Comparison of ENCODE assay signal across 8 cellular contexts in the genomic region with DNA sequence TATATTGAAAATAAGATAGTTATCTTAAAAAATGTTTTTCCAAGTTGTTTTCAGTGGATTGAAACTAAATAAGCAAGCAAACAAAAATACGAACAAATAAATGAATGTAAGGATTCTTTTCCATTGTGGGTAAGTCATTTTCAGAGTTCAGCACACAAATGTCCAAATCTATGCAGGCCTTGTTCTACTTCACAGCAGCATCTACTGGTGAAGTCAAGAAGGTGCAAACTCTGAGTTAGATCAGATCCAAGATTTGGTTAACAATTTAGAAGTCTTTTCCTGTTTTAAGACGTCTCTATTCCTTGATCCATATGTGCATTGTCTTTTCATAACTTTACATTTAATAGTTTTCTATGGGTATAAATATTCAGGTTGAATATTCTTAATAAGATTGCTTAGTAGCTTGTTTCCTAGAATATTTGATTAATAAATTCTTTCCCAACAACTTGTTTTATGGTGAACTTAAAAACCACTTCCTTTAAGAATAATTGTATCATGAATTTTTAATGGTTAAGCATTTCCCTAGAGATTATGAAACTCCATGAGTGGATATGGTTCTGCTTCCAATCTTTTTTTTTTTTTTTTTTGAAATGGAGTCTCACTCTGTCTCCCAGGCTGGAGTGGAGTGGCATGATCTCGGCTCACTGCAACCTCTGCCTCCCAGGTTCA. TPM values are rescaled to one million over a fixed set of nuclear protein-coding genes. Genes with fewer than 3 reads are reported as not detected.
A peak's percentile ranks its signal among the peaks of the same experiment; 100 is the strongest.
DNase-seq lines count a peak whose midpoint lies in the region; ATAC-seq and TF ChIP-seq lines count a peak whose summit lies in the region.

No MANE protein-coding gene starts in this region.

- no peak overlapping the region for H3K27ac Mint-ChIP-seq in activated CD8-positive, alpha-beta T cell treated with anti-CD3 and anti-CD28 coated beads, Interleukin-2, amount 10 ng/mL, durations not matched to agents 7 days and 5 days

- no peaks in the 10 kb centered on the region for H3K4me1 ChIP-seq in BE2C
- H3K4me1 ChIP-seq in adipocyte (ENCODE audit: control insufficient read depth, insufficient read depth, low read length) = peaks cover 40% of the 10 kb centered on the region

- CTCF ChIA-PET in activated CD8-positive, alpha-beta T cell treated with anti-CD3 and anti-CD28 coated beads, Interleukin-2, amount 10 ng/mL, durations not matched to agents 7 days and 5 days (lab: Charles Lee) = interaction anchor here (0.7 kb wide), 1 partner anchor 877 kb away, joined by 3 read pairs; no protein-coding TSS in a partner anchor

- H3K9me3 ChIP-seq in BE2C (no peaks in the 10 kb centered on the region), adipocyte (ENCODE audit: control insufficient read depth, low read length) (no peaks in the 10 kb centered on the region)

- no peaks in the 10 kb centered on the region for H3K4me1 Mint-ChIP-seq in activated CD8-positive, alpha-beta T cell treated with anti-CD3 and anti-CD28 coated beads, Interleukin-2, amount 10 ng/mL, durations not matched to agents 7 days and 5 days (ENCODE audit: low read depth)

- peak; percentile 41 for ATAC-seq in left lobe of liver
- ATAC-seq in activated CD8-positive, alpha-beta T cell treated with anti-CD3 and anti-CD28 coated beads, Interleukin-2, amount 10 ng/mL, durations not matched to agents 7 days and 5 days = no peak

- H3K9ac ChIP-seq in adipocyte (ENCODE audit: low read length) = peak overlapping the region; percentile 79

- H3K27me3 ChIP-seq in BE2C (no peaks in the 10 kb centered on the region; the same call in 1 of the 2 replicates), adipocyte (replicated peaks; ENCODE audit: control insufficient read depth, insufficient read depth, low read length) (no peaks in the 10 kb centered on the region)

- no peaks in the 10 kb centered on the region for H3K27me3 Mint-ChIP-seq in activated CD8-positive, alpha-beta T cell treated with anti-CD3 and anti-CD28 coated beads, Interleukin-2, amount 10 ng/mL, durations not matched to agents 7 days and 5 days (ENCODE audit: low read depth)

- H3K36me3 ChIP-seq in BE2C (no peaks in the 10 kb centered on the region), adipocyte (ENCODE audit: control insufficient read depth, insufficient read depth, low read length, severe bottlenecking) (peaks cover 6% of the 10 kb centered on the region)

- no peak for DNase-seq in BE2C
- peak; percentile 6 for DNase-seq in KBM-7
- peak; percentile 79 for DNase-seq in adipocyte (ENCODE audit: low read depth)
- DNase-seq in left lobe of liver (ENCODE audit: low spot score) = no peak
- no peak for DNase-seq in NK-92 treated with Interleukin-12 subunit alpha and Interleukin-12 subunit beta, amount 100 ng/mL, for 24 hours (lab: John Stamatoyannopoulos, UW)
- no peak for DNase-seq in HPDE6-E6E7 (ENCODE audit: extremely low spot score)
- DNase-seq in activated CD8-positive, alpha-beta T cell treated with anti-CD3 and anti-CD28 coated beads, Interleukin-2, amount 10 ng/mL, durations not matched to agents 7 days and 5 days = no peak
- DNase-seq in T-helper 2 cell = no peak

- H3K4me3 Mint-ChIP-seq in activated CD8-positive, alpha-beta T cell treated with anti-CD3 and anti-CD28 coated beads, Interleukin-2, amount 10 ng/mL, durations not matched to agents 7 days and 5 days = no peak overlapping the region

- H3K9me3 Mint-ChIP-seq in activated CD8-positive, alpha-beta T cell treated with anti-CD3 and anti-CD28 coated beads, Interleukin-2, amount 10 ng/mL, durations not matched to agents 7 days and 5 days (ENCODE audit: insufficient read depth) = no peaks in the 10 kb centered on the region

- TF ChIP-seq CTCF in BE2C (IDR thresholded peaks at IDR 0.05; ENCODE audit: low read depth, low read length) = peak; percentile 37; the same call in 1 of the 2 replicates

- no peak overlapping the region for H3K4me3 ChIP-seq in BE2C (ENCODE audit: low read depth, low read length)
- no peak overlapping the region for H3K4me3 ChIP-seq in adipocyte (ENCODE audit: low read length)

- H3K36me3 Mint-ChIP-seq in activated CD8-positive, alpha-beta T cell treated with anti-CD3 and anti-CD28 coated beads, Interleukin-2, amount 10 ng/mL, durations not matched to agents 7 days and 5 days (ENCODE audit: low read depth) = no peaks in the 10 kb centered on the region

- POLR2A ChIA-PET in activated CD8-positive, alpha-beta T cell treated with anti-CD3 and anti-CD28 coated beads, Interleukin-2, amount 10 ng/mL, durations not matched to agents 7 days and 5 days (lab: Charles Lee) = no interaction called here

- in situ Hi-C loops in KBM-7 (cut with MboI; ENCODE audit: low pct_unique_long_range_greater_than_20kb, low sequenced_read_pairs) = no loop called here

RNA-seq across cellular contexts. Expression of gene PTX3, which starts 10.5 kb away (rescaled TPM):
- not detected for polyA plus RNA-seq in BE2C (2012; ENCODE audit: insufficient read depth, insufficient read length, low read depth)
- total RNA-seq in left lobe of liver = 0.23 TPM
- total RNA-seq in activated CD8-positive, alpha-beta T cell treated with anti-CD3 and anti-CD28 coated beads, Interleukin-2, amount 10 ng/mL, durations not matched to agents 7 days and 5 days = not detected

RNA-seq across cellular contexts. Expression of gene VEPH1, which starts 56.1 kb away (rescaled TPM):
- polyA plus RNA-seq in BE2C (2012; ENCODE audit: insufficient read depth, insufficient read length, low read depth) = not detected
- total RNA-seq in left lobe of liver = 0.58 TPM
- total RNA-seq in activated CD8-positive, alpha-beta T cell treated with anti-CD3 and anti-CD28 coated beads, Interleukin-2, amount 10 ng/mL, durations not matched to agents 7 days and 5 days = not detected

Comparison
In these comparisons a context has a peak if more than half of its experiments do, and no peak if none do; other contexts are left out.
1. DNase-seq: peak in KBM-7 (single experiment) and adipocyte (single experiment); none in BE2C (single experiment), left lobe of liver (single experiment), NK-92 treated with Interleukin-12 subunit alpha and Interleukin-12 subunit beta, amount 100 ng/mL, for 24 hours (single experiment), HPDE6-E6E7 (single experiment), activated CD8-positive, alpha-beta T cell treated with anti-CD3 and anti-CD28 coated beads, Interleukin-2, amount 10 ng/mL, durations not matched to agents 7 days and 5 days (single experiment) and T-helper 2 cell (0 of 5).